In genomic region chr11:95495722-95496121, GRCh38 we compare ENCODE assay signal across 27 cellular contexts.
"Had no signal": no experiment of that assay in that cellular context is flagged by ENCODE, and none has a peak within 500 bp of the region (broad histone marks: within the 10 kb centered on the region; RNA-seq: fewer than 3 reads in every experiment).

No MANE protein-coding gene starts in this region.

- FAIRE-seq: kidney, small intestine had no signal

- H3K27me3 Mint-ChIP-seq: activated CD4-positive, alpha-beta T cell treated with anti-CD3 and anti-CD28 coated beads for 36 hours; activated naive CD4-positive, alpha-beta T cell treated with anti-CD3 and anti-CD28 coated beads, Interleukin-2, amount 50 U/mL, for 24 hours; activated naive CD8-positive, alpha-beta T cell treated with anti-CD3 and anti-CD28 coated beads, Interleukin-2, amount 50 U/mL, for 24 hours; activated T-cell treated with anti-CD3 and anti-CD28 coated beads, Interleukin-2, amount 50 U/mL, for 24 hours; progenitor cell of endocrine pancreas had no signal

- ATAC-seq: activated CD4-positive, alpha-beta T cell treated with anti-CD3 and anti-CD28 coated beads for 36 hours; activated naive CD8-positive, alpha-beta T cell treated with anti-CD3 and anti-CD28 coated beads, Interleukin-2, amount 50 U/mL, for 24 hours; body of pancreas; gastroesophageal sphincter; left colon; natural killer cell treated with Interleukin-12 subunit alpha and Interleukin-12 subunit beta and Interleukin-15 and Interleukin-18, amount 100 ng/mL, for 72 hours; stimulated activated naive B cell treated with anti-CD40 and anti-IgM and Interleukin-4, amounts not matched to agents 10 μg/mL and 1 μg/mL and 100 μg/mL, for 72 hours had no signal

- H3K27ac Mint-ChIP-seq: activated CD4-positive, alpha-beta T cell treated with anti-CD3 and anti-CD28 coated beads for 36 hours; activated naive CD4-positive, alpha-beta T cell treated with anti-CD3 and anti-CD28 coated beads, Interleukin-2, amount 50 U/mL, for 24 hours; activated naive CD8-positive, alpha-beta T cell treated with anti-CD3 and anti-CD28 coated beads, Interleukin-2, amount 50 U/mL, for 24 hours; activated T-cell treated with anti-CD3 and anti-CD28 coated beads, Interleukin-2, amount 50 U/mL, for 24 hours; activated T-helper 2 cell treated with anti-CD3 and anti-CD28 coated beads, Interferon-gamma antibody, Interleukin-2, Interleukin-4, amounts not matched to agents 10 μg/mL and 5 μg/mL and 100 μg/mL, durations not matched to agents 14 hours and 24 hours and 36 hours; immature natural killer cell; natural killer cell treated with Interleukin-12 subunit alpha and Interleukin-12 subunit beta and Interleukin-15 and Interleukin-18, amount 100 ng/mL, for 72 hours; progenitor cell of endocrine pancreas; stimulated activated naive B cell treated with anti-CD40 and anti-IgM and Interleukin-4, amounts not matched to agents 10 μg/mL and 1 μg/mL and 100 μg/mL, for 72 hours had no signal

- DNase-seq: activated CD4-positive, alpha-beta T cell treated with anti-CD3 and anti-CD28 coated beads for 36 hours; activated CD4-positive, CD25-positive, alpha-beta regulatory T cell; activated CD8-positive, alpha-beta memory T cell treated with anti-CD3 and anti-CD28 coated beads, Interleukin-2, amount 50 U/mL, for 4 hours; activated naive CD8-positive, alpha-beta T cell treated with anti-CD3 and anti-CD28 coated beads, Interleukin-2, amount 50 U/mL, for 24 hours; activated T-cell treated with anti-CD3 and anti-CD28 coated beads, Interleukin-2, amount 50 U/mL, for 24 hours; body of pancreas; cerebellar nuclear complex; colonic mucosa; effector CD8-positive, alpha-beta T cell; hippocampal formation; immature natural killer cell; kidney; left colon; sigmoid colon; small intestine; stimulated activated CD4-positive, alpha-beta T cell treated with anti-CD3 and anti-CD28 coated beads, Interleukin-1b, Interleukin-23, amount 100 ng/mL, for 48 hours; stimulated activated CD4-positive, alpha-beta T cell treated with anti-CD3 and anti-CD28 coated beads, Interleukin-4, amount 100 ng/mL, for 4 hours; stimulated activated CD8-positive, alpha-beta memory T cell treated with anti-CD3 and anti-CD28 coated beads, Interleukin-4, amount 100 ng/mL, for 48 hours; stimulated activated naive B cell treated with anti-CD40 and anti-IgM and Interleukin-4, amounts not matched to agents 10 μg/mL and 1 μg/mL and 100 μg/mL, for 72 hours; stomach; tibial artery had no signal

- H3K36me3 Mint-ChIP-seq: immature natural killer cell; natural killer cell treated with Interleukin-12 subunit alpha and Interleukin-12 subunit beta and Interleukin-15 and Interleukin-18, amount 100 ng/mL, for 72 hours; stimulated activated naive B cell treated with anti-CD40 and anti-IgM and Interleukin-4, amounts not matched to agents 10 μg/mL and 1 μg/mL and 100 μg/mL, for 72 hours had no signal

- H3K9me3 Mint-ChIP-seq: natural killer cell treated with Interleukin-12 subunit alpha and Interleukin-12 subunit beta and Interleukin-15 and Interleukin-18, amount 100 ng/mL, for 72 hours had no signal

- H3K27ac ChIP-seq: body of pancreas, colonic mucosa, gastroesophageal sphincter, neutrophil, sigmoid colon, stomach had no signal

- H3K4me3 ChIP-seq: body of pancreas, colonic mucosa, gastroesophageal sphincter, sigmoid colon, stomach, tibial artery had no signal

- H3K4me3 Mint-ChIP-seq: activated CD4-positive, alpha-beta T cell treated with anti-CD3 and anti-CD28 coated beads for 36 hours; activated naive CD4-positive, alpha-beta T cell treated with anti-CD3 and anti-CD28 coated beads, Interleukin-2, amount 50 U/mL, for 24 hours; activated naive CD8-positive, alpha-beta T cell treated with anti-CD3 and anti-CD28 coated beads, Interleukin-2, amount 50 U/mL, for 24 hours; activated T-cell treated with anti-CD3 and anti-CD28 coated beads, Interleukin-2, amount 50 U/mL, for 24 hours; immature natural killer cell; natural killer cell treated with Interleukin-12 subunit alpha and Interleukin-12 subunit beta and Interleukin-15 and Interleukin-18, amount 100 ng/mL, for 72 hours; stimulated activated naive B cell treated with anti-CD40 and anti-IgM and Interleukin-4, amounts not matched to agents 10 μg/mL and 1 μg/mL and 100 μg/mL, for 72 hours had no signal

- H3K4me1 ChIP-seq: body of pancreas, colonic mucosa, sigmoid colon, stomach had no signal

- H3K36me3 ChIP-seq: colonic mucosa, gastroesophageal sphincter, neutrophil, sigmoid colon, stomach, tibial artery had no signal

- H3K4me1 Mint-ChIP-seq: activated naive CD8-positive, alpha-beta T cell treated with anti-CD3 and anti-CD28 coated beads, Interleukin-2, amount 50 U/mL, for 24 hours; immature natural killer cell had no signal

- H3K27me3 ChIP-seq: body of pancreas, colonic mucosa, gastroesophageal sphincter, neutrophil, sigmoid colon, stomach, tibial artery had no signal

- H3K9me3 ChIP-seq: colonic mucosa, neutrophil, sigmoid colon had no signal
